ENCODE assay signal across 23 cellular contexts in genomic region chr3:164320962-164321361, GRCh38.
"Had no signal": no experiment of that assay in that cellular context is flagged by ENCODE, and none has a peak within 500 bp of the region (broad histone marks: within the 10 kb centered on the region; RNA-seq: fewer than 3 reads in every experiment).

No MANE protein-coding gene starts in this region.

- H3K4me3 ChIP-seq: gastrocnemius medialis, left lung, ovary, psoas muscle, sigmoid colon, thoracic aorta, tibial nerve, upper lobe of left lung had no signal

- H3K27me3 ChIP-seq: gastrocnemius medialis, left lung, ovary, sigmoid colon, tibial nerve, upper lobe of left lung had no signal

- H3K36me3 Mint-ChIP-seq: naive thymus-derived CD8-positive, alpha-beta T cell; stimulated activated memory B cell treated with anti-CD40 and anti-IgM and Interleukin-4, amounts not matched to agents 10 μg/mL and 1 μg/mL and 100 μg/mL, for 72 hours had no signal

- H3K36me3 ChIP-seq: gastrocnemius medialis, left lung, ovary, sigmoid colon, thoracic aorta, tibial nerve, upper lobe of left lung had no signal

- H3K27ac ChIP-seq: epithelial cell of prostate, gastrocnemius medialis, left lung, ovary, psoas muscle, sigmoid colon, thoracic aorta, tibial nerve, upper lobe of left lung had no signal

- DNase-seq: cortex of kidney; effector memory CD8-positive, alpha-beta T cell; foreskin fibroblast; gastrocnemius medialis; head of caudate nucleus; left cardiac atrium; left lung; mesenchymal stem cell; naive thymus-derived CD8-positive, alpha-beta T cell; nephron progenitor cell; occipital lobe; ovary; psoas muscle; right cardiac atrium; sigmoid colon; stimulated activated CD4-positive, alpha-beta T cell treated with anti-CD3 and anti-CD28 coated beads, Interleukin-4, amount 100 ng/mL, for 4 hours; upper lobe of left lung had no signal

- H3K4me3 Mint-ChIP-seq: effector memory CD8-positive, alpha-beta T cell; naive thymus-derived CD8-positive, alpha-beta T cell; nephron progenitor cell; stimulated activated memory B cell treated with anti-CD40 and anti-IgM and Interleukin-4, amounts not matched to agents 10 μg/mL and 1 μg/mL and 100 μg/mL, for 72 hours; stimulated activated naive CD8-positive, alpha-beta T cell treated with anti-CD3 and anti-CD28 coated beads, Interleukin-15, Interleukin-2, amounts not matched to agents 100 ng/mL and 50 ng/mL, for 24 hours had no signal

- ATAC-seq: effector memory CD8-positive, alpha-beta T cell; esophagus mucosa; gastrocnemius medialis; left cardiac atrium; left lung; naive thymus-derived CD8-positive, alpha-beta T cell; psoas muscle; right cardiac atrium; stimulated activated memory B cell treated with anti-CD40 and anti-IgM and Interleukin-4, amounts not matched to agents 10 μg/mL and 1 μg/mL and 100 μg/mL, for 72 hours had no signal

- H3K4me1 ChIP-seq: gastrocnemius medialis, left lung, psoas muscle, sigmoid colon, tibial nerve, upper lobe of left lung had no signal

- H3K9me3 ChIP-seq: gastrocnemius medialis, left lung, ovary, psoas muscle, sigmoid colon, thoracic aorta, tibial nerve, upper lobe of left lung had no signal

- H3K27ac Mint-ChIP-seq: effector memory CD8-positive, alpha-beta T cell; naive thymus-derived CD8-positive, alpha-beta T cell; nephron progenitor cell; stimulated activated memory B cell treated with anti-CD40 and anti-IgM and Interleukin-4, amounts not matched to agents 10 μg/mL and 1 μg/mL and 100 μg/mL, for 72 hours; stimulated activated naive CD8-positive, alpha-beta T cell treated with anti-CD3 and anti-CD28 coated beads, Interleukin-15, Interleukin-2, amounts not matched to agents 100 ng/mL and 50 ng/mL, for 24 hours had no signal

- H3K9me3 Mint-ChIP-seq: nephron progenitor cell; stimulated activated memory B cell treated with anti-CD40 and anti-IgM and Interleukin-4, amounts not matched to agents 10 μg/mL and 1 μg/mL and 100 μg/mL, for 72 hours; stimulated activated naive CD8-positive, alpha-beta T cell treated with anti-CD3 and anti-CD28 coated beads, Interleukin-15, Interleukin-2, amounts not matched to agents 100 ng/mL and 50 ng/mL, for 24 hours had no signal

- H3K27me3 Mint-ChIP-seq: effector memory CD8-positive, alpha-beta T cell; naive thymus-derived CD8-positive, alpha-beta T cell; stimulated activated memory B cell treated with anti-CD40 and anti-IgM and Interleukin-4, amounts not matched to agents 10 μg/mL and 1 μg/mL and 100 μg/mL, for 72 hours; stimulated activated naive CD8-positive, alpha-beta T cell treated with anti-CD3 and anti-CD28 coated beads, Interleukin-15, Interleukin-2, amounts not matched to agents 100 ng/mL and 50 ng/mL, for 24 hours had no signal

- H3K4me1 Mint-ChIP-seq: naive thymus-derived CD8-positive, alpha-beta T cell; nephron progenitor cell; stimulated activated memory B cell treated with anti-CD40 and anti-IgM and Interleukin-4, amounts not matched to agents 10 μg/mL and 1 μg/mL and 100 μg/mL, for 72 hours had no signal
